Comparison of ENCODE assay signal across 28 cellular contexts in genomic region chr14:84976805-84977204, GRCh38.
"Had no signal": no experiment of that assay in that cellular context is flagged by ENCODE, and none has a peak within 500 bp of the region (broad histone marks: within the 10 kb centered on the region; RNA-seq: fewer than 3 reads in every experiment).

No MANE protein-coding gene starts in this region.

- H3K9me3 Mint-ChIP-seq: nephron had no signal

- H3K36me3 Mint-ChIP-seq: naive thymus-derived CD4-positive, alpha-beta T cell had no signal

- FAIRE-seq: endometrium, frontal cortex, kidney had no signal

- ATAC-seq: effector memory CD8-positive, alpha-beta T cell; left lobe of liver; naive thymus-derived CD4-positive, alpha-beta T cell; sciatic nerve; stimulated activated naive CD8-positive, alpha-beta T cell treated with anti-CD3 and anti-CD28 coated beads, Interleukin-15, amount 100 ng/mL, for 72 hours; upper lobe of right lung had no signal

- H3K4me3 Mint-ChIP-seq: effector memory CD8-positive, alpha-beta T cell; naive thymus-derived CD4-positive, alpha-beta T cell; nephron; stimulated activated naive CD8-positive, alpha-beta T cell treated with anti-CD3 and anti-CD28 coated beads, Interleukin-15, amount 100 ng/mL, for 72 hours had no signal

- H3K27ac ChIP-seq: esophagus squamous epithelium, prostate gland, right atrium auricular region, suprapubic skin, transverse colon, upper lobe of right lung, uterus had no signal

- H3K4me1 Mint-ChIP-seq: naive thymus-derived CD4-positive, alpha-beta T cell; stimulated activated naive CD8-positive, alpha-beta T cell treated with anti-CD3 and anti-CD28 coated beads, Interleukin-15, amount 100 ng/mL, for 72 hours had no signal

- H3K4me2 ChIP-seq: smooth muscle cell had no signal

- H3K4me1 ChIP-seq: esophagus squamous epithelium, prostate gland, right atrium auricular region, suprapubic skin, transverse colon, uterus had no signal

- H3K36me3 ChIP-seq: esophagus squamous epithelium, prostate gland, right atrium auricular region, suprapubic skin, transverse colon, upper lobe of right lung, uterus had no signal

- H3K27me3 Mint-ChIP-seq: effector memory CD8-positive, alpha-beta T cell; naive thymus-derived CD4-positive, alpha-beta T cell; stimulated activated naive CD8-positive, alpha-beta T cell treated with anti-CD3 and anti-CD28 coated beads, Interleukin-15, amount 100 ng/mL, for 72 hours had no signal

- DNase-seq: cortex of kidney; effector memory CD8-positive, alpha-beta T cell; erythroblast; esophagus squamous epithelium; hypothalamus; kidney; mesendoderm; midbrain; naive thymus-derived CD4-positive, alpha-beta T cell; nucleus accumbens; stimulated activated CD4-positive, alpha-beta T cell treated with anti-CD3 and anti-CD28 coated beads, Interleukin-12 subunit alpha, Interleukin-12 subunit beta, amount 100 ng/mL, for 4 hours; stimulated activated CD4-positive, alpha-beta T cell treated with anti-CD3 and anti-CD28 coated beads, Interleukin-1b, Interleukin-23, amount 100 ng/mL, for 48 hours; stimulated activated CD4-positive, alpha-beta T cell treated with anti-CD3 and anti-CD28 coated beads, Interleukin-4, amount 100 ng/mL, for 1 hour; stimulated activated CD8-positive, alpha-beta memory T cell treated with anti-CD3 and anti-CD28 coated beads, Interleukin-4, amount 100 ng/mL, for 48 hours; stimulated activated naive CD4-positive, alpha-beta T cell; stimulated activated naive CD8-positive, alpha-beta T cell treated with anti-CD3 and anti-CD28 coated beads, Interleukin-15, amount 100 ng/mL, for 72 hours; transverse colon; upper lobe of right lung; uterus had no signal

- H3K27ac Mint-ChIP-seq: effector memory CD8-positive, alpha-beta T cell; naive thymus-derived CD4-positive, alpha-beta T cell; nephron; stimulated activated naive CD8-positive, alpha-beta T cell treated with anti-CD3 and anti-CD28 coated beads, Interleukin-15, amount 100 ng/mL, for 72 hours had no signal

- H3K9me3 ChIP-seq: esophagus squamous epithelium, prostate gland, right atrium auricular region, suprapubic skin, transverse colon, upper lobe of right lung, uterus had no signal

- H3K27me3 ChIP-seq: esophagus squamous epithelium, right atrium auricular region, suprapubic skin, transverse colon, upper lobe of right lung, uterus had no signal

- H3K4me3 ChIP-seq: esophagus squamous epithelium, prostate gland, right atrium auricular region, smooth muscle cell, suprapubic skin, transverse colon, upper lobe of right lung, uterus had no signal
